In genomic region chr1:112501810-112502641, GRCh38 we compare ENCODE assay signal across 8 cellular contexts. TPM values are rescaled to one million over a fixed set of nuclear protein-coding genes. Genes with fewer than 3 reads are reported as not detected.
DNase-seq lines count a peak whose midpoint lies in the region; ATAC-seq and TF ChIP-seq lines count a peak whose summit lies in the region.

No MANE protein-coding gene starts in this region.

- H3K36me3 ChIP-seq in PC-9 (ENCODE audit: low read depth) (no peaks in the 10 kb centered on the region), stomach smooth muscle (ENCODE audit: control insufficient read depth in 2 of 2, insufficient read depth in 2 of 2, low read length in 2 of 2) (no peaks in the 10 kb centered on the region)

- H2AFZ ChIP-seq in PC-9, result peak overlapping the region; percentile 75

- H3K27me3 Mint-ChIP-seq in activated T-helper 17 cell treated with anti-CD3 and anti-CD28 coated beads, Interleukin-2, amount 50 U/mL, for 72 hours, result peaks cover 49% of the 10 kb centered on the region
- H3K27me3 Mint-ChIP-seq in naive B cell, result peaks cover 59 to 71% (median 69%) of the 10 kb centered on the region in 3 donors

- no peaks in the 10 kb centered on the region for H3K9me3 Mint-ChIP-seq in activated T-helper 17 cell treated with anti-CD3 and anti-CD28 coated beads, Interleukin-2, amount 50 U/mL, for 72 hours
- H3K9me3 Mint-ChIP-seq in naive B cell, result no peaks in the 10 kb centered on the region

- BruUV-seq in PC-9 (replicated peaks; lab: Mats Ljungman, UMichigan), result no TSS peak

- no peaks in the 10 kb centered on the region for H3K9me2 ChIP-seq in PC-9 (ENCODE audit: insufficient read depth)

- POLR2A ChIA-PET in PC-9 (lab: Charles Lee; ENCODE audit: unreplicated experiment), result interaction anchor here (0.5 to 0.6 kb wide), 2 partner anchors 110 to 113 kb away, joined by 4 to 7 read pairs; no protein-coding TSS in a partner anchor

- H3K36me3 Mint-ChIP-seq in activated T-helper 17 cell treated with anti-CD3 and anti-CD28 coated beads, Interleukin-2, amount 50 U/mL, for 72 hours (ENCODE audit: low read depth), result no peaks in the 10 kb centered on the region
- no peaks in the 10 kb centered on the region for H3K36me3 Mint-ChIP-seq in naive B cell

- H3K9me3 ChIP-seq in PC-9 (ENCODE audit: insufficient read depth, low read depth) (no peaks in the 10 kb centered on the region), stomach smooth muscle (ENCODE audit: control insufficient read depth in 2 of 2, low read length in 2 of 2) (no peaks in the 10 kb centered on the region)

- H4K20me1 ChIP-seq in PC-9 (ENCODE audit: insufficient read depth), result no peaks in the 10 kb centered on the region

- no peak overlapping the region for H3K27ac Mint-ChIP-seq in activated T-helper 17 cell treated with anti-CD3 and anti-CD28 coated beads, Interleukin-2, amount 50 U/mL, for 72 hours
- peak overlapping the region in 2 of 6 donors; percentile 28 to 53 for H3K27ac Mint-ChIP-seq in naive B cell

- no peaks in the 10 kb centered on the region for H3K4me1 Mint-ChIP-seq in activated T-helper 17 cell treated with anti-CD3 and anti-CD28 coated beads, Interleukin-2, amount 50 U/mL, for 72 hours
- peaks cover 32 to 54% (median 35%) of the 10 kb centered on the region in 3 donors for H3K4me1 Mint-ChIP-seq in naive B cell

- no peaks in the 10 kb centered on the region for H3F3A ChIP-seq in PC-9 (ENCODE audit: insufficient read depth, low read depth)

- H3K4me1 ChIP-seq in PC-9 (replicated peaks; ENCODE audit: insufficient read depth) (0 out of 2 replicates have a peak, but pooled peaks cover 4% of the 10 kb centered on the region), stomach smooth muscle (ENCODE audit: control insufficient read depth, insufficient read depth, low read length) (peaks cover 10% of the 10 kb centered on the region)

- peak; percentile 72 for TF ChIP-seq CTCF in PC-9 (conservative IDR thresholded peaks at IDR 0.05)

- DNase-seq in DMS79 treated with DMSO at 0.1 percent for 48 hours (lab: John Stamatoyannopoulos, UW), result peak; percentile 48
- DNase-seq in PC-9, result peak; percentile 55 to 70
- DNase-seq in fibroblast of peridontal ligament (ENCODE audit: extremely low read depth), result peak; percentile 64
- peak; percentile 45 for DNase-seq in naive B cell

- H3K4me3 Mint-ChIP-seq in activated T-helper 17 cell treated with anti-CD3 and anti-CD28 coated beads, Interleukin-2, amount 50 U/mL, for 72 hours, result peak overlapping the region; percentile 45
- H3K4me3 Mint-ChIP-seq in naive B cell, result peak overlapping the region; percentile 66 to 86 (median 80)

- no peaks in the 10 kb centered on the region for H3K79me2 ChIP-seq in PC-9 (ENCODE audit: low read depth)

- H3K4me2 ChIP-seq in PC-9, result peak overlapping the region; percentile 71

- H3K27ac ChIP-seq in PC-9 (no peak overlapping the region), stomach smooth muscle (ENCODE audit: low read length) (no peak overlapping the region)

- intact Hi-C loops in PC-9 (cut with micrococcal nuclease; ENCODE audit: unreplicated experiment), result loop anchor here (2.0 kb wide), 2 partner anchors 113 to 205 kb away; partner anchors contain the start of gene RHOC

- H3K9ac ChIP-seq in stomach smooth muscle (ENCODE audit: low read length in 2 of 2), result peak overlapping the region; percentile 16 to 55

- CTCF ChIA-PET in PC-9 (lab: Charles Lee), result interaction anchor here (0.6 to 1.2 kb wide), 5 partner anchors 37 to 213 kb away, joined by 3 to 5 read pairs (median 4); partner anchors contain the start of gene PPM1J

- ATAC-seq in HG02852 (IDR thresholded peaks at IDR 0.05; ENCODE audit: unreplicated experiment) (peak; percentile 53), naive B cell (ENCODE audit: low read depth in 2 of 2) (peak; percentile 72 to 79), GM21367 (IDR thresholded peaks at IDR 0.05; ENCODE audit: unreplicated experiment) (no peak)
- peak; percentile 71 for ATAC-seq in activated T-helper 17 cell treated with anti-CD3 and anti-CD28 coated beads, Interleukin-2, amount 50 U/mL, for 72 hours (replicated peaks)

- peak overlapping the region; percentile 56 for H3K4me3 ChIP-seq in PC-9
- peak overlapping the region; percentile 63 to 77 for H3K4me3 ChIP-seq in stomach smooth muscle (ENCODE audit: low read length in 2 of 2)

- no peaks in the 10 kb centered on the region for H3K27me3 ChIP-seq in PC-9 (ENCODE audit: insufficient read depth, low read depth)
- peaks cover 10 to 23% of the 10 kb centered on the region in 2 donors for H3K27me3 ChIP-seq in stomach smooth muscle (ENCODE audit: control insufficient read depth in 1 of 2, insufficient read depth in 2 of 2, low read length in 2 of 2)

RNA-seq across cellular contexts. Expression of gene WNT2B, which starts 6.7 kb away (rescaled TPM):
- total RNA-seq in PC-9 (2021), result 0.98 and 1.1 TPM in 2 replicates
- under 1 TPM; 0.32 to 0.48 TPM for total RNA-seq in activated T-helper 17 cell treated with anti-CD3 and anti-CD28 coated beads, Interleukin-2, amount 50 U/mL, for 72 hours
- polyA plus RNA-seq in naive B cell (ENCODE audit: low read depth in 6 of 6), result under 1 TPM in 5 of 6 donors, not detected in 1; 0.03 to 0.59 (median 0.20) TPM
